In the genomic region with DNA sequence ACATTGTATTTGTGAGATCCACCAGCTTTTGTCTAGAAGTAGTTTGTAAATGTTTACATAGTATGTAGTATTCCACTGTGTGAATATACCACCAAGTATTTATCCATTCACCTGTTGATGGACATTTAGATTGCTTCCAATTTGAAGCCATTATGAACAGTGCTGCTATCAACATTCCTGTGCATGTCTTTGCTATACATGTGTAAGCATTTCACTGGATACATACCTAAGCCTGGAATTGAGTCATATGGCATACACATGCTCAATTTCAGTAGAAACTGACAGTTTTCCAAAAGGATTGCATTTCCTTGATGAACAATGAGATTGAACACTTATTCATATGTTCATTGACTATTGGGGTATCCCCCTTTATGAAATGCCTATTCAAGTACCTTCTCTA, we compare ENCODE assay signal across 17 cellular contexts.
"Had no signal": no experiment of that assay in that cellular context is flagged by ENCODE, and none has a peak within 500 bp of the region (broad histone marks: within the 10 kb centered on the region; RNA-seq: fewer than 3 reads in every experiment).

No MANE protein-coding gene starts in this region.

- ATAC-seq: effector memory CD8-positive, alpha-beta T cell; naive thymus-derived CD4-positive, alpha-beta T cell; stimulated activated naive CD8-positive, alpha-beta T cell treated with anti-CD3 and anti-CD28 coated beads, Interleukin-15, Interleukin-2, amounts not matched to agents 100 U/mL and 50 U/mL, for 24 hours had no signal

- H3K4me1 ChIP-seq: right atrium auricular region, sigmoid colon, suprapubic skin, thyroid gland, uterus had no signal

- H3K27me3 ChIP-seq: hepatocyte, neutrophil, right atrium auricular region, sigmoid colon, suprapubic skin, thyroid gland, uterus had no signal

- DNase-seq: effector memory CD8-positive, alpha-beta T cell; erythroblast; foreskin melanocyte; head of caudate nucleus; kidney glomerular epithelial cell; naive thymus-derived CD4-positive, alpha-beta T cell; nephron progenitor cell; sigmoid colon; stimulated activated CD4-positive, alpha-beta T cell treated with anti-CD3 and anti-CD28 coated beads, Interleukin-2, amount 100 ng/mL, for 48 hours; stimulated activated naive CD8-positive, alpha-beta T cell treated with anti-CD3 and anti-CD28 coated beads, Interleukin-15, Interleukin-2, amounts not matched to agents 100 U/mL and 50 U/mL, for 24 hours; thyroid gland; uterus had no signal

- H3K27ac ChIP-seq: hepatocyte, neutrophil, right atrium auricular region, sigmoid colon, skin epidermis, suprapubic skin, thyroid gland, uterus had no signal
